8 cellular contexts compared by ENCODE assay signal in the genomic region with DNA sequence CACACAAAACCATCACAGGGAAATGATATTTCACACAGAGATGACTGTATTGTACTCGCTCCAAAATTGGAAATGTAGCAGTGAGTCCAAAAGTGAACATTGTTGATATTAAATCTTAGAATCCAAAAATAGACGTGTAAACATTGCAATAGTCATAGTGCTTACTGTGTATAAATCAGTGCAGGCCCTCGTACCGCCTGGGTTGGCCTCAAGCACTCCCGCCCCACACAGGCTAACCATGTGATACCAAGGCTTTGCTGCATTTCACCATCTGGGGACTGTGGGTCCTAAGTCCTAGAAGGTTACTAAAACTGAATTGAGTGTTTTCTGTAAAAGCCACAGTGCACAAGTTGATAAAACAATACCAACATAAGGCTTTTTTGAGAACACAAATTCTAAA.
DNase-seq lines count a peak whose midpoint lies in the region; ATAC-seq and TF ChIP-seq lines count a peak whose summit lies in the region.
"Had no signal": no experiment of that assay in that cellular context is flagged by ENCODE, and none has a peak within 500 bp of the region (broad histone marks: within the 10 kb centered on the region; RNA-seq: fewer than 3 reads in every experiment).

No MANE protein-coding gene starts in this region.

- no peaks in the 10 kb centered on the region for H3K27me3 Mint-ChIP-seq in chondrocyte (ENCODE audit: low read depth)

- DNase-seq in IMR-90 (peak; percentile 92), chondrocyte (ENCODE audit: low spot score) (no peak), lower lobe of right lung (peak; percentile 81), suprapubic skin (ENCODE audit: low spot score in 2 of 2) (peak; percentile 85 to 86), SKM-1 (lab: John Stamatoyannopoulos, UW; ENCODE audit: unreplicated experiment) (no peak), islet precursor cell (no peak)
- DNase-seq: KG1 had no signal

- no peak overlapping the region for H3K56ac ChIP-seq in IMR-90 (ENCODE audit: extremely low read depth, insufficient read depth, low read length)

- H2BK20ac ChIP-seq in IMR-90 (ENCODE audit: low read depth, low read length): no peak overlapping the region

- H4K8ac ChIP-seq in IMR-90 (ENCODE audit: low read depth in 2 of 2, low read length in 2 of 2): no peak overlapping the region

- peaks cover 53% of the 10 kb centered on the region for H3K4me1 Mint-ChIP-seq in chondrocyte (ENCODE audit: low read depth)

- H3K4me2 ChIP-seq in IMR-90 (ENCODE audit: low read depth, low read length): peak overlapping the region; percentile 0; the same call in 1 of the 2 replicates

- H3K9ac ChIP-seq in IMR-90 (ENCODE audit: low read depth, low read length): no peak overlapping the region

- TF ChIP-seq CTCF in IMR-90 (conservative IDR thresholded peaks at IDR 0.05; ENCODE audit: low read depth, low read length) (0 out of 2 replicates have a peak, but pooled peaks have one; percentile 4), chondrocyte (IDR thresholded peaks at IDR 0.05) (no peak), lower lobe of right lung (IDR thresholded peaks at IDR 0.05) (no peak), suprapubic skin (IDR thresholded peaks at IDR 0.05) (no peak)

- no peak overlapping the region for H4K5ac ChIP-seq in IMR-90 (ENCODE audit: low read depth, low read length)

- H3K9me3 ChIP-seq in IMR-90 (ENCODE audit: control insufficient read depth, insufficient read depth, low read length) (no peaks in the 10 kb centered on the region), lower lobe of right lung (no peaks in the 10 kb centered on the region), suprapubic skin (no peaks in the 10 kb centered on the region)

- H3K36me3 Mint-ChIP-seq in chondrocyte (ENCODE audit: low read depth): no peaks in the 10 kb centered on the region

- intact Hi-C loops in IMR-90 (cut with micrococcal nuclease) (loop anchor here (2.0 to 5.0 kb wide), 2 partner anchors 36 to 107 kb away; a partner anchor contains a TSS), lower lobe of right lung (cut with DNase I) (no loop called here)

- no peak overlapping the region for H2AK9ac ChIP-seq in IMR-90 (replicated peaks; ENCODE audit: low read depth, low read length, poor library complexity)

- no CpG with 5 or more reads among the region's 5 CpGs for WGBS in IMR-90 (ENCODE audit: extremely low coverage in 2 of 2, insufficient read length in 1 of 2), 2 experiments
- 35% methylated on average over 5 of the region's 5 CpGs for WGBS in suprapubic skin

- TF ChIP-seq EP300 in suprapubic skin (IDR thresholded peaks at IDR 0.05): no peak

- no peak overlapping the region for H3K14ac ChIP-seq in IMR-90 (replicated peaks; ENCODE audit: low read depth, low read length)

- no peak overlapping the region for H3K4me3 ChIP-seq in IMR-90 (ENCODE audit: insufficient read depth, low read depth, low read length)
- H3K4me3 ChIP-seq in lower lobe of right lung: no peak overlapping the region
- no peak overlapping the region for H3K4me3 ChIP-seq in suprapubic skin

- peaks cover 34 to 69% of the 10 kb centered on the region in 2 experiments for H3K79me1 ChIP-seq in IMR-90 (ENCODE audit: low read depth in 1 of 2, low read length in 2 of 2)

- H3K36me3 ChIP-seq in IMR-90 (ENCODE audit: control insufficient read depth, insufficient read depth, low read length) (no peaks in the 10 kb centered on the region), lower lobe of right lung (no peaks in the 10 kb centered on the region), suprapubic skin (no peaks in the 10 kb centered on the region)

- H3K18ac ChIP-seq in IMR-90 (ENCODE audit: low read depth, low read length): no peak overlapping the region

- H2BK120ac ChIP-seq in IMR-90 (ENCODE audit: low read depth, low read length): peak overlapping the region; percentile 4; the same call in 1 of the 2 replicates

- BruUV-seq in IMR-90 (replicated peaks; lab: Mats Ljungman, UMichigan): no TSS peak

- no peak overlapping the region for H2BK5ac ChIP-seq in IMR-90 (ENCODE audit: low read depth, low read length, poor library complexity, severe bottlenecking)

- H3K27ac ChIP-seq in IMR-90 (ENCODE audit: insufficient read depth, low read length) (no peak overlapping the region), lower lobe of right lung (peak overlapping the region; percentile 67), suprapubic skin (peak overlapping the region; percentile 9)

- H3K4ac ChIP-seq in IMR-90 (ENCODE audit: low read depth, low read length): no peak overlapping the region

- H3K9me3 Mint-ChIP-seq in chondrocyte (ENCODE audit: low read depth): no peaks in the 10 kb centered on the region

- H3K4me3 Mint-ChIP-seq in chondrocyte (ENCODE audit: unreplicated experiment): no peak overlapping the region

- peak; percentile 97 for ATAC-seq in IMR-90 (ENCODE audit: low read depth)
- peak; percentile 94 to 95 for ATAC-seq in lower lobe of right lung
- ATAC-seq in GM18909 (IDR thresholded peaks at IDR 0.05; ENCODE audit: poor library complexity, unreplicated experiment): no peak

- no peak overlapping the region for H3K23ac ChIP-seq in IMR-90 (ENCODE audit: low read depth, low read length)

- CTCF ChIA-PET in IMR-90 (lab: Yijun Ruan, JAX): no interaction called here

- POLR2A ChIA-PET in IMR-90 (lab: Charles Lee; ENCODE audit: unreplicated experiment): no interaction called here

- H4K20me1 ChIP-seq in IMR-90 (ENCODE audit: insufficient read depth, low read length): peaks cover 49% of the 10 kb centered on the region

- TF ChIP-seq POLR2A in IMR-90 (IDR thresholded peaks at IDR 0.05; ENCODE audit: low read depth, low read length) (no peak), suprapubic skin (IDR thresholded peaks at IDR 0.05) (no peak)

- H3K4me1 ChIP-seq in IMR-90 (ENCODE audit: control insufficient read depth, insufficient read depth, low read length) (peaks cover 10% of the 10 kb centered on the region), lower lobe of right lung (peaks cover 80% of the 10 kb centered on the region), suprapubic skin (peaks cover 45% of the 10 kb centered on the region)

- H3K9me1 ChIP-seq in IMR-90 (ENCODE audit: insufficient read depth, low read length): peaks cover 18% of the 10 kb centered on the region

- no peak overlapping the region for H4K91ac ChIP-seq in IMR-90 (ENCODE audit: insufficient read depth, low read depth, low read length)

- H2AFZ ChIP-seq in IMR-90 (replicated peaks; ENCODE audit: low read length, poor library complexity): no peak overlapping the region

- H2BK15ac ChIP-seq in IMR-90 (ENCODE audit: low read depth, low read length): no peak overlapping the region

- no peaks in the 10 kb centered on the region for H3K27me3 ChIP-seq in IMR-90 (ENCODE audit: control insufficient read depth, insufficient read depth, low read length)
- no peaks in the 10 kb centered on the region for H3K27me3 ChIP-seq in lower lobe of right lung (ENCODE audit: low read depth)
- no peaks in the 10 kb centered on the region for H3K27me3 ChIP-seq in suprapubic skin

- no peak overlapping the region for H2AK5ac ChIP-seq in IMR-90 (ENCODE audit: low read depth, low read length)

- no peak for TF ChIP-seq RAD21 in IMR-90 (IDR thresholded peaks at IDR 0.05; ENCODE audit: low read length)

- dilution Hi-C loops in IMR-90 (cut with HindIII; ENCODE audit: low sequenced_read_pairs, unreplicated experiment): no loop called here

- H3K27ac Mint-ChIP-seq in chondrocyte (ENCODE audit: unreplicated experiment): peak overlapping the region; percentile 84

- in situ Hi-C loops in IMR-90 (cut with MboI; ENCODE audit: low sequenced_read_pairs): no loop called here

TF ChIP-seq in IMR-90, 13 proteins besides CTCF, POLR2A, EP300 and RAD21:
- TF ChIP-seq MXI1 (IDR thresholded peaks at IDR 0.05; ENCODE audit: borderline replicate concordance, low read depth, low read length) (0 out of 2 replicates have a peak, but pooled peaks have one; percentile 60), RCOR1 (IDR thresholded peaks at IDR 0.05; ENCODE audit: insufficient replicate concordance, low read length) (no peak), MAZ (IDR thresholded peaks at IDR 0.05; ENCODE audit: borderline replicate concordance, low read depth, low read length) (0 out of 2 replicates have a peak, but pooled peaks have one; percentile 47), MAFK (IDR thresholded peaks at IDR 0.05; ENCODE audit: low read depth, low read length) (peak; percentile 73), CEBPB (IDR thresholded peaks at IDR 0.05; ENCODE audit: low read depth, low read length) (peak; percentile 62), BHLHE40 (IDR thresholded peaks at IDR 0.05; ENCODE audit: low read depth, low read length) (no peak)
- TF ChIP-seq, protein P1, sequence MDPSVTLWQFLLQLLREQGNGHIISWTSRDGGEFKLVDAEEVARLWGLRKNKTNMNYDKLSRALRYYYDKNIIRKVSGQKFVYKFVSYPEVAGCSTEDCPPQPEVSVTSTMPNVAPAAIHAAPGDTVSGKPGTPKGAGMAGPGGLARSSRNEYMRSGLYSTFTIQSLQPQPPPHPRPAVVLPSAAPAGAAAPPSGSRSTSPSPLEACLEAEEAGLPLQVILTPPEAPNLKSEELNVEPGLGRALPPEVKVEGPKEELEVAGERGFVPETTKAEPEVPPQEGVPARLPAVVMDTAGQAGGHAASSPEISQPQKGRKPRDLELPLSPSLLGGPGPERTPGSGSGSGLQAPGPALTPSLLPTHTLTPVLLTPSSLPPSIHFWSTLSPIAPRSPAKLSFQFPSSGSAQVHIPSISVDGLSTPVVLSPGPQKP (IDR thresholded peaks at IDR 0.05; ENCODE audit: borderline replicate concordance, low read depth, low read length): no peak
- TF ChIP-seq, protein P2, sequence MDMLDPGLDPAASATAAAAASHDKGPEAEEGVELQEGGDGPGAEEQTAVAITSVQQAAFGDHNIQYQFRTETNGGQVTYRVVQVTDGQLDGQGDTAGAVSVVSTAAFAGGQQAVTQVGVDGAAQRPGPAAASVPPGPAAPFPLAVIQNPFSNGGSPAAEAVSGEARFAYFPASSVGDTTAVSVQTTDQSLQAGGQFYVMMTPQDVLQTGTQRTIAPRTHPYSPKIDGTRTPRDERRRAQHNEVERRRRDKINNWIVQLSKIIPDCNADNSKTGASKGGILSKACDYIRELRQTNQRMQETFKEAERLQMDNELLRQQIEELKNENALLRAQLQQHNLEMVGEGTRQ (IDR thresholded peaks at IDR 0.05; ENCODE audit: low read depth, low read length): peak; percentile 64; the same call in 1 of the 2 replicates

Comparison
In these comparisons a context has a peak if more than half of its experiments do, and no peak if none do; other contexts are left out.
1. DNase-seq: peak in IMR-90 (single experiment), lower lobe of right lung (single experiment) and suprapubic skin (2 of 2); none in chondrocyte (single experiment), SKM-1 (single experiment) and islet precursor cell (single experiment).